In genomic region chr3:47399016-47399415, GRCh38 we compare ENCODE assay signal across 23 cellular contexts. TPM values are rescaled to one million over a fixed set of nuclear protein-coding genes. Genes with fewer than 3 reads are reported as not detected.
A peak's percentile ranks its signal among the peaks of the same experiment; 100 is the strongest.
DNase-seq lines count a peak whose midpoint lies in the region; ATAC-seq, FAIRE-seq and TF ChIP-seq lines count a peak whose summit lies in the region.
"Had no signal": no experiment of that assay in that cellular context is flagged by ENCODE, and none has a peak within 500 bp of the region (broad histone marks: within the 10 kb centered on the region; RNA-seq: fewer than 3 reads in every experiment).

No MANE protein-coding gene starts in this region.

- peak; percentile 36 for FAIRE-seq in bronchial epithelial cell (lab: Jason Lieb, UNC)
- FAIRE-seq: GM12891, H1, HTR-8/SVneo had no signal

- no peaks in the 10 kb centered on the region for H3K9me3 ChIP-seq in CD4-positive, alpha-beta memory T cell (ENCODE audit: control insufficient read depth in 1 of 2, low read length in 2 of 2)
- no peaks in the 10 kb centered on the region for H3K9me3 ChIP-seq in sigmoid colon
- H3K9me3 ChIP-seq: BE2C, MG63 had no signal

- no peaks in the 10 kb centered on the region for H3K27me3 Mint-ChIP-seq in activated T-cell treated with anti-CD3 and anti-CD28 coated beads, Interleukin-2, amount 50 U/mL, for 24 hours
- H3K27me3 Mint-ChIP-seq in CD4-positive, alpha-beta memory T cell: no peaks in the 10 kb centered on the region
- H3K27me3 Mint-ChIP-seq in stimulated activated memory B cell treated with anti-CD40 and anti-IgM and Interleukin-4, amounts not matched to agents 10 μg/mL and 1 μg/mL and 100 μg/mL, for 72 hours: no peaks in the 10 kb centered on the region

- TF ChIP-seq CTCF in bronchial epithelial cell (IDR thresholded peaks at IDR 0.05; ENCODE audit: insufficient read depth, low read length, severe bottlenecking) (no peak), sigmoid colon (IDR thresholded peaks at IDR 0.05) (no peak)

- no peaks in the 10 kb centered on the region for H3K27me3 ChIP-seq in CD4-positive, alpha-beta memory T cell (ENCODE audit: insufficient read depth, low read length)
- H3K27me3 ChIP-seq in bronchial epithelial cell (ENCODE audit: control insufficient read depth, insufficient read depth, low read length) (no peaks in the 10 kb centered on the region), sigmoid colon (no peaks in the 10 kb centered on the region)
- H3K27me3 ChIP-seq: BE2C, MG63 had no signal

- DNase-seq in activated T-cell treated with anti-CD3 and anti-CD28 coated beads, Interleukin-2, amount 50 U/mL, for 24 hours: no peak
- no peak for DNase-seq in activated T-cell treated with anti-CD3 and anti-CD28 coated beads, Interleukin-2, amount 50 U/mL, for 1 hour
- DNase-seq in CD4-positive, alpha-beta memory T cell: no peak
- no peak for DNase-seq in bronchial epithelial cell (ENCODE audit: low read depth)
- no peak for DNase-seq in sigmoid colon
- DNase-seq in SW 1271 (lab: John Stamatoyannopoulos, UW): no peak
- DNase-seq: 8988T; BE2C; CD8-positive, alpha-beta T cell; DMS53; MG63; NCI-H1092; NCI-H1436 treated with DMSO at 0.1 percent for 48 hours; NCI-H2029; NCI-H2171; NCI-H526; PC-9; SIG-M5 had no signal

- POLR2A ChIA-PET in CD4-positive, alpha-beta memory T cell (lab: Charles Lee; ENCODE audit: partially characterized antibody): interaction anchor here (0.6 kb wide), 1 partner anchor 50 kb away, joined by 3 read pairs; no protein-coding TSS in a partner anchor

- intact Hi-C loops in CD4-positive, alpha-beta memory T cell (cut with micrococcal nuclease): no loop called here
- intact Hi-C loops in sigmoid colon (cut with DNase I): no loop called here

- peak overlapping the region; percentile 48 for H3K27ac Mint-ChIP-seq in activated T-cell treated with anti-CD3 and anti-CD28 coated beads, Interleukin-2, amount 50 U/mL, for 24 hours
- H3K27ac Mint-ChIP-seq in CD4-positive, alpha-beta memory T cell: peak overlapping the region in 5 of 7 donors; percentile 24 to 87 (median 53)
- no peak overlapping the region for H3K27ac Mint-ChIP-seq in stimulated activated memory B cell treated with anti-CD40 and anti-IgM and Interleukin-4, amounts not matched to agents 10 μg/mL and 1 μg/mL and 100 μg/mL, for 72 hours
- H3K27ac Mint-ChIP-seq: CD8-positive, alpha-beta T cell had no signal

- no peaks in the 10 kb centered on the region for H3K9me3 Mint-ChIP-seq in activated T-cell treated with anti-CD3 and anti-CD28 coated beads, Interleukin-2, amount 50 U/mL, for 24 hours
- H3K9me3 Mint-ChIP-seq in CD4-positive, alpha-beta memory T cell: no peaks in the 10 kb centered on the region
- no peaks in the 10 kb centered on the region for H3K9me3 Mint-ChIP-seq in stimulated activated memory B cell treated with anti-CD40 and anti-IgM and Interleukin-4, amounts not matched to agents 10 μg/mL and 1 μg/mL and 100 μg/mL, for 72 hours
- H3K9me3 Mint-ChIP-seq: CD8-positive, alpha-beta T cell had no signal

- no peak for TF ChIP-seq EP300 in sigmoid colon (IDR thresholded peaks at IDR 0.05)

- peaks cover 8% of the 10 kb centered on the region for H3K4me1 ChIP-seq in CD4-positive, alpha-beta memory T cell (ENCODE audit: insufficient read depth, low read length)
- peaks cover 0 to 36% (median 33%) of the 10 kb centered on the region in 4 donors for H3K4me1 ChIP-seq in sigmoid colon
- H3K4me1 ChIP-seq: BE2C had no signal

- CTCF ChIA-PET in CD4-positive, alpha-beta memory T cell (lab: Charles Lee; ENCODE audit: partially characterized antibody): no interaction called here

- TF ChIP-seq POLR2A in sigmoid colon (IDR thresholded peaks at IDR 0.05): no peak

- H3K4me3 Mint-ChIP-seq in activated T-cell treated with anti-CD3 and anti-CD28 coated beads, Interleukin-2, amount 50 U/mL, for 24 hours: no peak overlapping the region
- H3K4me3 Mint-ChIP-seq in CD4-positive, alpha-beta memory T cell: no peak overlapping the region
- no peak overlapping the region for H3K4me3 Mint-ChIP-seq in stimulated activated memory B cell treated with anti-CD40 and anti-IgM and Interleukin-4, amounts not matched to agents 10 μg/mL and 1 μg/mL and 100 μg/mL, for 72 hours
- H3K4me3 Mint-ChIP-seq: CD8-positive, alpha-beta T cell had no signal

- no peak overlapping the region for H3K4me3 ChIP-seq in CD4-positive, alpha-beta memory T cell (ENCODE audit: low read length in 2 of 2)
- H3K4me3 ChIP-seq in bronchial epithelial cell (ENCODE audit: low read depth, low read length) (no peak overlapping the region), sigmoid colon (no peak overlapping the region)
- H3K4me3 ChIP-seq: MG63, PC-9 had no signal

- peaks cover 10% of the 10 kb centered on the region for H3K36me3 ChIP-seq in CD4-positive, alpha-beta memory T cell (ENCODE audit: insufficient read depth, low read length)
- H3K36me3 ChIP-seq in bronchial epithelial cell (ENCODE audit: control insufficient read depth, insufficient read depth, low read length) (peaks cover 7% of the 10 kb centered on the region), sigmoid colon (peaks cover 0 to 46% (median 4%) of the 10 kb centered on the region in 4 donors)
- H3K36me3 ChIP-seq: BE2C, MG63 had no signal

- peaks cover 68% of the 10 kb centered on the region for H3K36me3 Mint-ChIP-seq in activated T-cell treated with anti-CD3 and anti-CD28 coated beads, Interleukin-2, amount 50 U/mL, for 24 hours (ENCODE audit: low read depth)
- H3K36me3 Mint-ChIP-seq in CD4-positive, alpha-beta memory T cell: peaks cover 4 to 40% of the 10 kb centered on the region in 2 donors
- H3K36me3 Mint-ChIP-seq in stimulated activated memory B cell treated with anti-CD40 and anti-IgM and Interleukin-4, amounts not matched to agents 10 μg/mL and 1 μg/mL and 100 μg/mL, for 72 hours: peaks cover 24% of the 10 kb centered on the region

- no peak for ATAC-seq in stimulated activated memory B cell treated with anti-CD40 and anti-IgM and Interleukin-4, amounts not matched to agents 10 μg/mL and 1 μg/mL and 100 μg/mL, for 72 hours
- no peak for ATAC-seq in HG03520 (IDR thresholded peaks at IDR 0.05; ENCODE audit: unreplicated experiment)
- ATAC-seq: CD8-positive, alpha-beta T cell had no signal

- peaks cover 18% of the 10 kb centered on the region for H3K4me1 Mint-ChIP-seq in activated T-cell treated with anti-CD3 and anti-CD28 coated beads, Interleukin-2, amount 50 U/mL, for 24 hours (ENCODE audit: low read depth)
- peaks cover 4 to 26% (median 14%) of the 10 kb centered on the region in 4 donors for H3K4me1 Mint-ChIP-seq in CD4-positive, alpha-beta memory T cell
- peaks cover 5% of the 10 kb centered on the region for H3K4me1 Mint-ChIP-seq in stimulated activated memory B cell treated with anti-CD40 and anti-IgM and Interleukin-4, amounts not matched to agents 10 μg/mL and 1 μg/mL and 100 μg/mL, for 72 hours

- 93 to 95% methylated on average over 1 of the region's 1 CpG for WGBS in sigmoid colon, 2 donors

- H3K27ac ChIP-seq in CD4-positive, alpha-beta memory T cell (ENCODE audit: low read depth, low read length): no peak overlapping the region
- H3K27ac ChIP-seq in sigmoid colon: peak overlapping the region in 3 of 4 donors; percentile 22 to 47 (median 34)
- H3K27ac ChIP-seq: PC-9 had no signal

RNA-seq across cellular contexts. Expression of gene PTPN23, which starts 18.2 kb away (rescaled TPM):
- total RNA-seq in CD4-positive, alpha-beta memory T cell: 10 to 100 TPM; 50.0 to 53.9 TPM
- polyA plus RNA-seq in CD4-positive, alpha-beta memory T cell: 1 to 10 TPM in 1 of 2 donors, under 1 TPM in 1; 0.46 to 4.3 TPM
- total RNA-seq in bronchial epithelial cell: 12.6 and 12.7 TPM in 2 replicates
- total RNA-seq in sigmoid colon: 10 to 100 TPM; 11.0 to 26.9 (median 14.7) TPM
- polyA plus RNA-seq in sigmoid colon: 10 to 100 TPM in 2 of 3 donors, 1 to 10 TPM in 1; 7.8 to 23.1 (median 10.2) TPM
